In genomic region chr12:130712346-130713065, GRCh38 we compare ENCODE assay signal across 19 cellular contexts. TPM values are rescaled to one million over a fixed set of nuclear protein-coding genes. Genes with fewer than 3 reads are reported as not detected.
"Had no signal": no experiment of that assay in that cellular context is flagged by ENCODE, and none has a peak within 500 bp of the region (broad histone marks: within the 10 kb centered on the region; RNA-seq: fewer than 3 reads in every experiment).

No MANE protein-coding gene starts in this region.

- H3K27ac ChIP-seq: left lung, neutrophil, pancreas, tibial nerve, uterus, WERI-Rb-1 had no signal

- DNase-seq: activated naive CD8-positive, alpha-beta T cell treated with anti-CD3 and anti-CD28 coated beads for 36 hours; activated T-cell treated with anti-CD3 and anti-CD28 coated beads, Interleukin-2, amount 50 U/mL, for 1 hour; amniotic stem cell; left lung; natural killer cell; right cardiac atrium; stimulated activated CD4-positive, alpha-beta T cell treated with anti-CD3 and anti-CD28 coated beads, Interleukin-12 subunit alpha, Interleukin-12 subunit beta, amount 100 ng/mL, for 4 hours; uterus; WERI-Rb-1 had no signal

- H3K4me1 ChIP-seq: pancreas had no signal

- H3K27me3 ChIP-seq: uterus had no signal

- H3K9me3 ChIP-seq: left lung, neutrophil, pancreas, uterus had no signal

- FAIRE-seq: endometrium, pancreas had no signal

- H3K36me3 ChIP-seq: left lung, neutrophil, pancreas, tibial nerve, uterus, WERI-Rb-1 had no signal

- ATAC-seq: activated T-helper 17 cell treated with anti-CD3 and anti-CD28 coated beads, Interleukin-2, amount 50 U/mL, for 72 hours; left lung; natural killer cell; right cardiac atrium had no signal

- H3K4me3 ChIP-seq: left lung, lung, pancreas, tibial nerve, uterus had no signal

RNA-seq across cellular contexts. Expression of gene RIMBP2, which starts 3.6 kb away (rescaled TPM):
- total RNA-seq: activated naive CD8-positive, alpha-beta T cell treated with anti-CD3 and anti-CD28 coated beads for 36 hours; fibroblast of villous mesenchyme; glomerular endothelial cell; natural killer cell; pulmonary artery endothelial cell; T-helper 2 cell treated with Interferon-gamma antibody and Interleukin-4, amounts not matched to agents 100 ng/mL and 5 ng/mL, for 36 hours had no signal
